In genomic region chr5:111806150-111806549, GRCh38 we compare ENCODE assay signal across 25 cellular contexts.
"Had no signal": no experiment of that assay in that cellular context is flagged by ENCODE, and none has a peak within 500 bp of the region (broad histone marks: within the 10 kb centered on the region; RNA-seq: fewer than 3 reads in every experiment).

No MANE protein-coding gene starts in this region.

- H3K27me3 ChIP-seq: adrenal gland, body of pancreas, esophagus squamous epithelium had no signal

- H3K27ac ChIP-seq: adrenal gland, body of pancreas, epithelial cell of prostate, esophagus squamous epithelium, WERI-Rb-1 had no signal

- H3K36me3 ChIP-seq: adrenal gland, esophagus squamous epithelium, WERI-Rb-1 had no signal

- DNase-seq: activated B cell treated with CpG ODN at 0.5 μM for 24 hours; activated CD4-positive, alpha-beta T cell treated with anti-CD3 and anti-CD28 coated beads for 48 hours; activated CD4-positive, alpha-beta T cell treated with anti-CD3 and anti-CD28 coated beads, Interleukin-2, amount 50 U/mL, for 1 hour; activated CD4-positive, alpha-beta T cell treated with anti-CD3 and anti-CD28 coated beads, Interleukin-2, amount 50 U/mL, for 48 hours; activated CD8-positive, alpha-beta memory T cell treated with anti-CD3 and anti-CD28 coated beads for 24 hours; activated CD8-positive, alpha-beta T cell treated with anti-CD3 and anti-CD28 coated beads for 36 hours; activated effector memory CD4-positive, alpha-beta T cell treated with anti-CD3 and anti-CD28 coated beads, Interleukin-2, amount 50 U/mL, for 16 hours; activated naive CD4-positive, alpha-beta T cell treated with anti-CD3 and anti-CD28 coated beads for 36 hours; activated naive CD8-positive, alpha-beta T cell treated with anti-CD3 and anti-CD28 coated beads for 36 hours; activated naive CD8-positive, alpha-beta T cell treated with anti-CD3 and anti-CD28 coated beads, Interleukin-2, amount 50 U/mL, for 24 hours; activated T-cell treated with anti-CD3 and anti-CD28 coated beads, Interleukin-2, amount 50 U/mL, for 4 hours; adrenal gland; amygdala; aorta; body of pancreas; caudate nucleus; effector CD8-positive, alpha-beta T cell; esophagus squamous epithelium; foreskin fibroblast; head of caudate nucleus; T-cell; T-helper 9 cell; WERI-Rb-1 had no signal

- H3K4me1 ChIP-seq: adrenal gland, esophagus squamous epithelium had no signal

- ATAC-seq: activated CD4-positive, CD25-positive, alpha-beta regulatory T cell treated with anti-CD3 and anti-CD28 coated beads, Interleukin-2, amount 50 U/mL, for 24 hours; activated CD8-positive, alpha-beta T cell treated with anti-CD3 and anti-CD28 coated beads for 36 hours; activated naive CD8-positive, alpha-beta T cell treated with anti-CD3 and anti-CD28 coated beads, Interleukin-2, amount 50 U/mL, for 24 hours; activated T-cell treated with anti-CD3 and anti-CD28 coated beads, Interleukin-2, amount 50 U/mL, for 4 hours; body of pancreas; T-cell had no signal

- H3K9me3 ChIP-seq: adrenal gland, body of pancreas, esophagus squamous epithelium had no signal

- H3K4me3 ChIP-seq: adrenal gland, body of pancreas, esophagus squamous epithelium had no signal
